ENCODE assay signal across 17 cellular contexts in the genomic region with DNA sequence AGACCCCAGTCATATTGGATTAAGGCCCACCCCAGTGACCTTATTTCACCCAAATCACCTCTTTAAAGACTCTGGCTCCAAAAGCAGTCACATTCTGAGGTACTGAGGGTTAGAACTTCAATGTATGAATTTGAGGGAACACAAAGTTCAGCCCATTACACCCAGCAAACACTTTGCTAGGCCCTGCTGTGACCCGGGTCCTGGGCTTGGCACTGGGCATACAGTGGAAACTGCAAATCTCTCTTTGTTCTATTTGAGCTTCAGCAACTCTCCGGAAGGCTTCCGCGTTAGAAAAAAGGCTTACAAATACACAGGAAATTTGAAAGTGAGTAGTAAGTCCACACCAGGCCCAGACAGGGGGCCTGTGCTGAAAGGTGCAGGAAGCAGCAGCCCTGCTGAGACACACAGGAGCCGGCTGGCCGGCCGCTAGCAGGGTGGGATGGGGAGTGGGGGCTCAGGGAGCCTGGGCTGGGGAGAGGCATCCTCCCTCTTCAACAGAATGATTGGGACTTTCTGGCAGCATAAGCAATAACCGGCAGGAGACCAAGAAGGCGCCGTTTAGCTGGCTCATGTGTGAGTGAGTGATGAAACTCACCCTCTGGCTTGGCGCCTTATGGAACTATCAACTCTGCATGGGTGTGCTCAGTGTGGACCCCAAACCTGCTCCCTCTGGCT. TPM values are rescaled to one million over a fixed set of nuclear protein-coding genes. Genes with fewer than 3 reads are reported as not detected.
DNase-seq lines count a peak whose midpoint lies in the region; ATAC-seq, FAIRE-seq and TF ChIP-seq lines count a peak whose summit lies in the region.
"Had no signal": no experiment of that assay in that cellular context is flagged by ENCODE, and none has a peak within 500 bp of the region (broad histone marks: within the 10 kb centered on the region; RNA-seq: fewer than 3 reads in every experiment).

No MANE protein-coding gene starts in this region.

- WGBS in esophagus squamous epithelium, 2 donors = 59 to 67% methylated on average over 7 of the region's 11 CpGs
- WGBS in pancreas, 2 donors = 86 to 90% methylated on average over 11 of the region's 11 CpGs

- peaks cover 3% of the 10 kb centered on the region for H3K36me3 Mint-ChIP-seq in activated naive CD4-positive, alpha-beta T cell treated with anti-CD3 and anti-CD28 coated beads, Interleukin-2, amount 10 ng/mL, durations not matched to agents 7 days and 5 days

- H3K27me3 ChIP-seq in esophagus squamous epithelium (no peaks in the 10 kb centered on the region), pancreas (no peaks in the 10 kb centered on the region)
- H3K27me3 ChIP-seq: ovary had no signal

- peaks cover 19 to 68% (median 45%) of the 10 kb centered on the region in 3 donors for H3K4me1 ChIP-seq in esophagus squamous epithelium
- H3K4me1 ChIP-seq in pancreas = peaks cover 10 to 27% (median 12%) of the 10 kb centered on the region in 3 donors

- H3K9me3 Mint-ChIP-seq in activated naive CD4-positive, alpha-beta T cell treated with anti-CD3 and anti-CD28 coated beads, Interleukin-2, amount 10 ng/mL, durations not matched to agents 7 days and 5 days = no peaks in the 10 kb centered on the region

- H3K27ac Mint-ChIP-seq in activated naive CD4-positive, alpha-beta T cell treated with anti-CD3 and anti-CD28 coated beads, Interleukin-2, amount 10 ng/mL, durations not matched to agents 7 days and 5 days = peak overlapping the region; percentile 63

- TF ChIP-seq CTCF in esophagus squamous epithelium (IDR thresholded peaks at IDR 0.05) = no peak
- TF ChIP-seq CTCF in pancreas (IDR thresholded peaks at IDR 0.05) = no peak

- peaks cover 5% of the 10 kb centered on the region for H3K27me3 Mint-ChIP-seq in activated naive CD4-positive, alpha-beta T cell treated with anti-CD3 and anti-CD28 coated beads, Interleukin-2, amount 10 ng/mL, durations not matched to agents 7 days and 5 days

- H3K4me1 Mint-ChIP-seq in activated naive CD4-positive, alpha-beta T cell treated with anti-CD3 and anti-CD28 coated beads, Interleukin-2, amount 10 ng/mL, durations not matched to agents 7 days and 5 days = peaks cover 44% of the 10 kb centered on the region

- H3K4me3 Mint-ChIP-seq in activated naive CD4-positive, alpha-beta T cell treated with anti-CD3 and anti-CD28 coated beads, Interleukin-2, amount 10 ng/mL, durations not matched to agents 7 days and 5 days = no peak overlapping the region

- CTCF ChIA-PET in activated naive CD4-positive, alpha-beta T cell treated with anti-CD3 and anti-CD28 coated beads, Interleukin-2, amount 10 ng/mL, durations not matched to agents 7 days and 5 days (lab: Charles Lee) = no interaction called here

- DNase-seq in activated naive CD4-positive, alpha-beta T cell treated with anti-CD3 and anti-CD28 coated beads, Interleukin-2, amount 10 ng/mL, durations not matched to agents 7 days and 5 days = no peak
- no peak for DNase-seq in activated naive CD4-positive, alpha-beta T cell (lab: John Stamatoyannopoulos, UW)
- DNase-seq in NCI-H446 treated with DMSO at 0.1 percent for 48 hours (lab: John Stamatoyannopoulos, UW) = peak; percentile 70
- no peak for DNase-seq in esophagus squamous epithelium (lab: John Stamatoyannopoulos, UW)
- no peak for DNase-seq in pancreas
- DNase-seq in KG1 (lab: John Stamatoyannopoulos, UW) = no peak
- DNase-seq: activated T-cell treated with anti-CD3 and anti-CD28 coated beads, Interleukin-2, amount 50 U/mL, for 48 hours; foreskin fibroblast; KBM-7; NCI-H1436 treated with DMSO at 0.1 percent for 48 hours; NCI-H524 treated with DMSO at 0.1 percent for 48 hours; ovary had no signal

- FAIRE-seq in pancreas (lab: Jason Lieb, UNC) = no peak
- FAIRE-seq: astrocyte had no signal

- no peak overlapping the region for H3K4me3 ChIP-seq in esophagus squamous epithelium
- H3K4me3 ChIP-seq in pancreas = no peak overlapping the region
- H3K4me3 ChIP-seq: ovary had no signal

- H3K36me3 ChIP-seq in esophagus squamous epithelium (no peaks in the 10 kb centered on the region), pancreas (no peaks in the 10 kb centered on the region)
- H3K36me3 ChIP-seq: ovary had no signal

- no peak for TF ChIP-seq POLR2A in esophagus squamous epithelium (IDR thresholded peaks at IDR 0.05)

- intact Hi-C loops in esophagus squamous epithelium (cut with DNase I) = no loop called here
- intact Hi-C loops in pancreas (cut with DNase I) = no loop called here

- ATAC-seq in pancreas (no peak), HG02610 (IDR thresholded peaks at IDR 0.05; ENCODE audit: unreplicated experiment) (no peak), HG03108 (IDR thresholded peaks at IDR 0.05; ENCODE audit: unreplicated experiment) (no peak)
- ATAC-seq: HCT116 had no signal

- H3K9me3 ChIP-seq in esophagus squamous epithelium (no peaks in the 10 kb centered on the region), pancreas (no peaks in the 10 kb centered on the region)
- H3K9me3 ChIP-seq: ovary had no signal

- H3K27ac ChIP-seq in esophagus squamous epithelium (peak overlapping the region; percentile 59 to 92 (median 64)), pancreas (peak overlapping the region in 3 of 4 donors; percentile 2 to 39 (median 23))
- H3K27ac ChIP-seq: ovary had no signal

RNA-seq across cellular contexts. Expression of gene LIPC, which starts 13.0 kb away (rescaled TPM):
- total RNA-seq in esophagus squamous epithelium (1 to 10 TPM in 1 of 4 donors, under 1 TPM in 2, not detected in 1; 0.27 to 1.1 (median 0.38) TPM), pancreas (1 to 10 TPM in 5 of 6 donors, under 1 TPM in 1; 0.69 to 5.5 (median 1.5) TPM)
- 1 to 10 TPM; 1.1 to 2.3 TPM for polyA plus RNA-seq in pancreas
- total RNA-seq: astrocyte, mesenteric fat pad had no signal
